ENCODE assay signal across 7 cellular contexts in the genomic region with DNA sequence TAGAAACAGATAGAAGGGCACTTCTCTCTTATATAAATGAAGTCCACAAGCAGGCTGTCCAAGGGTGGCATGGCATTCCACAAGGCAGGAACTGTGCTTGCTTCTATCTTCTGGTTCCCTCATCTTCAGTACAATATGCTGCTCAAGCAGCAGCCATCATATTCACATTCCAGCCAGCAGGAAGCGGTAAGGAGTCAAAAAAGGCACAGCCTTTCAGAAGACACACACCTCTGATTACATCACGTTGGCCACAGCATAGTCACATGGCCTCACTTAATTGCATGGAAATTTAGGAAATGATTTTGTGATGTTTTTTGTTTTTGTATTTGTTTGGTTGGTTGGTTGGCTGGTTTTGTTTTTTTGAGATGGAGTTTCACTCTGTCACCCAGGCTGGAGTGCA. TPM values are rescaled to one million over a fixed set of nuclear protein-coding genes. Genes with fewer than 3 reads are reported as not detected.
DNase-seq lines count a peak whose midpoint lies in the region; TF ChIP-seq lines count a peak whose summit lies in the region.
"Had no signal": no experiment of that assay in that cellular context is flagged by ENCODE, and none has a peak within 500 bp of the region (broad histone marks: within the 10 kb centered on the region; RNA-seq: fewer than 3 reads in every experiment).

No MANE protein-coding gene starts in this region.

- H3K18ac ChIP-seq in mesendoderm (ENCODE audit: low read length): no peak overlapping the region

- 53% methylated on average over 2 of the region's 2 CpGs for WGBS in SK-N-SH (ENCODE audit: low lambda C conversion rate)
- WGBS in mesendoderm (ENCODE audit: extremely low coverage, insufficient coverage, low lambda C conversion rate): no CpG with 5 or more reads among the region's 2 CpGs

- H4K8ac ChIP-seq in mesendoderm (ENCODE audit: low read depth, low read length): no peak overlapping the region

- no peaks in the 10 kb centered on the region for H3K79me2 ChIP-seq in SK-N-SH (ENCODE audit: insufficient read depth)
- H3K79me2 ChIP-seq in mesendoderm (ENCODE audit: control insufficient read depth, insufficient read depth, low read length): no peaks in the 10 kb centered on the region

- TF ChIP-seq RAD21 in SK-N-SH (IDR thresholded peaks at IDR 0.05; ENCODE audit: low read length): no peak

- no peak overlapping the region for H3K9ac ChIP-seq in SK-N-SH
- no peak overlapping the region for H3K9ac ChIP-seq in mesendoderm (ENCODE audit: low read length)

- no peaks in the 10 kb centered on the region for H3K9me3 ChIP-seq in SK-N-SH

- H3K23ac ChIP-seq in mesendoderm (ENCODE audit: low read length): no peak overlapping the region

- no peaks in the 10 kb centered on the region for H3K79me1 ChIP-seq in mesendoderm (ENCODE audit: low read length)

- no peak overlapping the region for H3K27ac Mint-ChIP-seq in activated CD4-positive, alpha-beta T cell treated with anti-CD3 and anti-CD28 coated beads, Interleukin-2, amount 10 ng/mL, durations not matched to agents 24 days and 14 days

- H3K4ac ChIP-seq in mesendoderm (ENCODE audit: low read depth, low read length): no peak overlapping the region

- no peaks in the 10 kb centered on the region for H3K4me1 Mint-ChIP-seq in activated CD4-positive, alpha-beta T cell treated with anti-CD3 and anti-CD28 coated beads, Interleukin-2, amount 10 ng/mL, durations not matched to agents 24 days and 14 days

- H3K4me3 ChIP-seq in SK-N-SH (ENCODE audit: low read depth in 2 of 2, low read length in 1 of 2) (peak overlapping the region in 1 of 2 experiments; percentile 14; a peak in 1 of 4 replicates), mesendoderm (ENCODE audit: low read length) (no peak overlapping the region)

- TF ChIP-seq EP300 in SK-N-SH (IDR thresholded peaks at IDR 0.05; ENCODE audit: borderline replicate concordance in 1 of 2, low read depth in 1 of 2, low read length in 1 of 2): no peak

- no peak overlapping the region for H3K56ac ChIP-seq in mesendoderm (ENCODE audit: low read length)

- CTCF ChIA-PET in SK-N-SH (lab: Yijun Ruan, JAX): interaction anchor here (1.3 to 9.8 kb wide), 2 partner anchors 8 to 9 kb away, joined by 11 to 79 read pairs; no protein-coding TSS in a partner anchor

- H4K20me1 ChIP-seq in SK-N-SH (ENCODE audit: insufficient read depth): no peaks in the 10 kb centered on the region

- TF ChIP-seq CTCF in SK-N-SH (IDR thresholded peaks at IDR 0.05): peak; percentile 63

- H3K36me3 ChIP-seq in SK-N-SH (replicated peaks in 1 of 2; ENCODE audit: control insufficient read depth in 1 of 2, insufficient read depth in 2 of 2, low read length in 1 of 2) (no peaks in the 10 kb centered on the region), mesendoderm (ENCODE audit: control insufficient read depth, insufficient read depth, low read length) (no peaks in the 10 kb centered on the region)

- H3K9me3 Mint-ChIP-seq in activated CD4-positive, alpha-beta T cell treated with anti-CD3 and anti-CD28 coated beads, Interleukin-2, amount 10 ng/mL, durations not matched to agents 24 days and 14 days: no peaks in the 10 kb centered on the region

- H2BK5ac ChIP-seq in mesendoderm (ENCODE audit: low read length): no peak overlapping the region

- H3K4me1 ChIP-seq in SK-N-SH (ENCODE audit: control insufficient read depth in 1 of 2, insufficient read depth in 2 of 2, low read depth in 1 of 2, low read length in 1 of 2) (peaks cover 2 to 5% of the 10 kb centered on the region in 2 experiments; a peak in 2 of 4 replicates), mesendoderm (ENCODE audit: control insufficient read depth, low read depth, low read length) (no peaks in the 10 kb centered on the region)

- no peak overlapping the region for H2BK15ac ChIP-seq in mesendoderm (replicated peaks; ENCODE audit: low read depth)

- H3K27me3 Mint-ChIP-seq in activated CD4-positive, alpha-beta T cell treated with anti-CD3 and anti-CD28 coated beads, Interleukin-2, amount 10 ng/mL, durations not matched to agents 24 days and 14 days: peaks cover 14% of the 10 kb centered on the region

- H3K4me2 ChIP-seq in SK-N-SH (no peak overlapping the region), mesendoderm (ENCODE audit: low read length) (no peak overlapping the region)

- no peaks in the 10 kb centered on the region for H3K27me3 ChIP-seq in SK-N-SH (ENCODE audit: insufficient read depth)
- H3K27me3 ChIP-seq in mesendoderm (ENCODE audit: insufficient read depth, low read length, poor library complexity): no peaks in the 10 kb centered on the region

- no peak overlapping the region for H3K27ac ChIP-seq in SK-N-SH (ENCODE audit: low read depth in 2 of 2, low read length in 1 of 2)
- H3K27ac ChIP-seq in mesendoderm (ENCODE audit: low read depth, low read length): no peak overlapping the region

- H3K9me2 ChIP-seq in SK-N-SH: no peaks in the 10 kb centered on the region

- peak; percentile 50 for DNase-seq in HCEC 1CT
- DNase-seq in SK-N-SH: no peak
- DNase-seq in mesendoderm: peak; percentile 50
- no peak for DNase-seq in activated CD4-positive, alpha-beta T cell treated with anti-CD3 and anti-CD28 coated beads, Interleukin-2, amount 10 ng/mL, durations not matched to agents 24 days and 14 days
- no peak for DNase-seq in activated CD4-positive, alpha-beta T cell treated with anti-CD3 and anti-CD28 coated beads, Interleukin-2, amount 50 U/mL, for 4 hours
- DNase-seq in stimulated activated CD4-positive, alpha-beta T cell treated with anti-CD3 and anti-CD28 coated beads, Interleukin-15, amount 100 ng/mL, for 24 hours: no peak

- peaks cover 4% of the 10 kb centered on the region for H3F3A ChIP-seq in SK-N-SH (replicated peaks; ENCODE audit: insufficient read depth)

- no peak overlapping the region for H3K4me3 Mint-ChIP-seq in activated CD4-positive, alpha-beta T cell treated with anti-CD3 and anti-CD28 coated beads, Interleukin-2, amount 10 ng/mL, durations not matched to agents 24 days and 14 days

- no peaks in the 10 kb centered on the region for H3K36me3 Mint-ChIP-seq in activated CD4-positive, alpha-beta T cell treated with anti-CD3 and anti-CD28 coated beads, Interleukin-2, amount 10 ng/mL, durations not matched to agents 24 days and 14 days (ENCODE audit: low read depth)

- H2AK5ac ChIP-seq in mesendoderm (ENCODE audit: low read length): no peak overlapping the region

- H4K5ac ChIP-seq in mesendoderm (ENCODE audit: low read length): no peak overlapping the region

- intact Hi-C loops in activated CD4-positive, alpha-beta T cell treated with anti-CD3 and anti-CD28 coated beads, Interleukin-2, amount 10 ng/mL, durations not matched to agents 24 days and 14 days (cut with micrococcal nuclease): no loop called here

- POLR2A ChIA-PET in SK-N-SH (lab: Yijun Ruan, JAX): no interaction called here

- H2BK120ac ChIP-seq in mesendoderm (ENCODE audit: low read depth, low read length): no peak overlapping the region

- H2AFZ ChIP-seq in SK-N-SH (ENCODE audit: low read depth): no peak overlapping the region

TF ChIP-seq in SK-N-SH, 30 proteins besides CTCF, POLR2A, EP300 and RAD21:
- TF ChIP-seq TEAD4 (IDR thresholded peaks at IDR 0.05; ENCODE audit: borderline replicate concordance, insufficient read depth) (peak; percentile 51; the same call in 1 of the 2 replicates), MAX (IDR thresholded peaks at IDR 0.05; ENCODE audit: low read depth) (no peak)
- TF ChIP-seq, protein P1, sequence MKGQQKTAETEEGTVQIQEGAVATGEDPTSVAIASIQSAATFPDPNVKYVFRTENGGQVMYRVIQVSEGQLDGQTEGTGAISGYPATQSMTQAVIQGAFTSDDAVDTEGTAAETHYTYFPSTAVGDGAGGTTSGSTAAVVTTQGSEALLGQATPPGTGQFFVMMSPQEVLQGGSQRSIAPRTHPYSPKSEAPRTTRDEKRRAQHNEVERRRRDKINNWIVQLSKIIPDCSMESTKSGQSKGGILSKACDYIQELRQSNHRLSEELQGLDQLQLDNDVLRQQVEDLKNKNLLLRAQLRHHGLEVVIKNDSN (IDR thresholded peaks at IDR 0.05; ENCODE audit: borderline replicate concordance, low read depth): peak; percentile 24; the same call in 1 of the 2 replicates
TF ChIP-seq in SK-N-SH: peak in this region for 2.

RNA-seq across cellular contexts. Expression of gene REM1, which starts 19.0 kb away (rescaled TPM):
- polyA plus RNA-seq in SK-N-SH (2012; rRNA removed): 6.1 and 7.1 TPM in 2 replicates
- 3.0 and 3.9 TPM in 2 replicates for polyA plus RNA-seq in SK-N-SH (2012; cell fraction: cytosol; rRNA removed)
- polyA plus RNA-seq in SK-N-SH (2012; cell fraction: nucleus; rRNA removed): 8.1 and 8.9 TPM in 2 replicates
- not detected for polyA plus RNA-seq in mesendoderm (2013, experiment 1 of 2)
- polyA plus RNA-seq in mesendoderm (2013, experiment 2 of 2): not detected
- not detected in 2 replicates for total RNA-seq in activated CD4-positive, alpha-beta T cell treated with anti-CD3 and anti-CD28 coated beads, Interleukin-2, amount 10 ng/mL, durations not matched to agents 24 days and 14 days
- total RNA-seq: pulmonary artery endothelial cell had no signal

RNA-seq across cellular contexts. Expression of gene DEFB124, which starts 19.2 kb away (rescaled TPM):
- 0.26 and 0.49 TPM in 2 replicates for polyA plus RNA-seq in SK-N-SH (2012; rRNA removed)
- polyA plus RNA-seq in SK-N-SH (2012; cell fraction: cytosol; rRNA removed): not detected in 2 replicates
- 2.7 and 5.8 TPM in 2 replicates for polyA plus RNA-seq in SK-N-SH (2012; cell fraction: nucleus; rRNA removed)
- polyA plus RNA-seq in mesendoderm (2013, experiment 1 of 2): not detected
- not detected for polyA plus RNA-seq in mesendoderm (2013, experiment 2 of 2)
- not detected in 2 replicates for total RNA-seq in activated CD4-positive, alpha-beta T cell treated with anti-CD3 and anti-CD28 coated beads, Interleukin-2, amount 10 ng/mL, durations not matched to agents 24 days and 14 days
- total RNA-seq: pulmonary artery endothelial cell had no signal

RNA-seq across cellular contexts. Expression of gene HM13, which starts 20.1 kb away (rescaled TPM):
- 160 and 176 TPM in 2 replicates for polyA plus RNA-seq in SK-N-SH (2012; rRNA removed)
- 86.0 and 123 TPM in 2 replicates for polyA plus RNA-seq in SK-N-SH (2012; cell fraction: cytosol; rRNA removed)
- polyA plus RNA-seq in SK-N-SH (2012; cell fraction: nucleus; rRNA removed): 153 and 200 TPM in 2 replicates
- polyA plus RNA-seq in mesendoderm (2013, experiment 1 of 2): 135 TPM
- polyA plus RNA-seq in mesendoderm (2013, experiment 2 of 2): 133 TPM
- 181 and 193 TPM in 2 replicates for total RNA-seq in activated CD4-positive, alpha-beta T cell treated with anti-CD3 and anti-CD28 coated beads, Interleukin-2, amount 10 ng/mL, durations not matched to agents 24 days and 14 days

RNA-seq across cellular contexts. Expression of gene DEFB123, which starts 53.7 kb away (rescaled TPM):
- not detected in 2 replicates for polyA plus RNA-seq in SK-N-SH (2012; rRNA removed)
- not detected in 2 replicates for polyA plus RNA-seq in SK-N-SH (2012; cell fraction: cytosol; rRNA removed)
- polyA plus RNA-seq in SK-N-SH (2012; cell fraction: nucleus; rRNA removed): not detected in 2 replicates
- polyA plus RNA-seq in mesendoderm (2013, experiment 1 of 2): not detected
- polyA plus RNA-seq in mesendoderm (2013, experiment 2 of 2): not detected
- not detected in 2 replicates for total RNA-seq in activated CD4-positive, alpha-beta T cell treated with anti-CD3 and anti-CD28 coated beads, Interleukin-2, amount 10 ng/mL, durations not matched to agents 24 days and 14 days
- total RNA-seq: pulmonary artery endothelial cell had no signal

Comparison
In these comparisons a context has a peak if more than half of its experiments do, and no peak if none do; other contexts are left out.
1. DNase-seq: peak in HCEC 1CT (single experiment) and mesendoderm (single experiment); none in SK-N-SH (single experiment), activated CD4-positive, alpha-beta T cell treated with anti-CD3 and anti-CD28 coated beads, Interleukin-2, amount 10 ng/mL, durations not matched to agents 24 days and 14 days (single experiment), activated CD4-positive, alpha-beta T cell treated with anti-CD3 and anti-CD28 coated beads, Interleukin-2, amount 50 U/mL, for 4 hours (0 of 2) and stimulated activated CD4-positive, alpha-beta T cell treated with anti-CD3 and anti-CD28 coated beads, Interleukin-15, amount 100 ng/mL, for 24 hours (single experiment).